Comparison of ENCODE assay signal across 15 cellular contexts in genomic region chr10:131084791-131085585, GRCh38.
"Had no signal": no experiment of that assay in that cellular context is flagged by ENCODE, and none has a peak within 500 bp of the region (broad histone marks: within the 10 kb centered on the region; RNA-seq: fewer than 3 reads in every experiment).

No MANE protein-coding gene starts in this region.

- H3K27me3 Mint-ChIP-seq: memory B cell had no signal

- H3K27ac ChIP-seq: coronary artery, heart left ventricle, left lung, ovary, stomach, thoracic aorta, uterus had no signal

- H3K9me3 ChIP-seq: heart left ventricle, left lung, ovary, thoracic aorta, uterus had no signal

- H3K4me1 ChIP-seq: heart left ventricle, left lung, stomach, uterus had no signal

- DNase-seq: activated effector memory CD4-positive, alpha-beta T cell treated with anti-CD3 and anti-CD28 coated beads, Interleukin-2, amount 50 U/mL, for 16 hours; activated T-cell treated with anti-CD3 and anti-CD28 coated beads, Interleukin-2, amount 50 U/mL, for 4 hours; caudate nucleus; effector CD8-positive, alpha-beta T cell; heart left ventricle; left lung; stomach; uterus had no signal

- H3K4me3 ChIP-seq: coronary artery, heart left ventricle, left lung, ovary, stomach, thoracic aorta, uterus had no signal

- H3K36me3 ChIP-seq: heart left ventricle, left lung, ovary, stomach, thoracic aorta, uterus had no signal

- H3K36me3 Mint-ChIP-seq: memory B cell had no signal

- H3K27me3 ChIP-seq: ovary, uterus had no signal

- ATAC-seq: activated T-cell treated with anti-CD3 and anti-CD28 coated beads, Interleukin-2, amount 50 U/mL, for 4 hours; heart left ventricle; left lung had no signal

- H3K4me3 Mint-ChIP-seq: activated T-cell treated with anti-CD3 and anti-CD28 coated beads, Interleukin-2, amount 50 U/mL, for 4 hours; memory B cell; nephron progenitor cell; WTC11 had no signal

- H3K9me3 Mint-ChIP-seq: activated T-cell treated with anti-CD3 and anti-CD28 coated beads, Interleukin-2, amount 50 U/mL, for 4 hours; memory B cell; nephron progenitor cell had no signal

- H3K4me1 Mint-ChIP-seq: memory B cell, WTC11 had no signal

- FAIRE-seq: frontal cortex had no signal

- H3K27ac Mint-ChIP-seq: memory B cell, WTC11 had no signal
